Comparison of ENCODE assay signal across 28 cellular contexts in genomic region chr1:2144501-2145090, GRCh38.
"Had no signal": no experiment of that assay in that cellular context is flagged by ENCODE, and none has a peak within 500 bp of the region (broad histone marks: within the 10 kb centered on the region; RNA-seq: fewer than 3 reads in every experiment).

No MANE protein-coding gene starts in this region.

- H3K36me3 Mint-ChIP-seq: activated CD8-positive, alpha-beta memory T cell treated with anti-CD3 and anti-CD28 coated beads, Interleukin-2, amount 10 ng/mL, durations not matched to agents 7 days and 5 days; activated naive CD4-positive, alpha-beta T cell treated with anti-CD3 and anti-CD28 coated beads, Interleukin-2, amount 10 ng/mL, durations not matched to agents 7 days and 5 days; activated naive CD8-positive, alpha-beta T cell had no signal

- DNase-seq: activated CD4-positive, alpha-beta memory T cell treated with anti-CD3 and anti-CD28 coated beads, Interleukin-2, amount 10 ng/mL, durations not matched to agents 7 days and 5 days; activated CD4-positive, alpha-beta T cell treated with anti-CD3 and anti-CD28 coated beads for 1 hour; activated CD4-positive, alpha-beta T cell treated with anti-CD3 and anti-CD28 coated beads for 48 hours; activated CD4-positive, CD25-positive, alpha-beta regulatory T cell; activated CD8-positive, alpha-beta memory T cell treated with anti-CD3 and anti-CD28 coated beads for 24 hours; activated CD8-positive, alpha-beta memory T cell treated with anti-CD3 and anti-CD28 coated beads, Interleukin-2, amount 10 ng/mL, durations not matched to agents 7 days and 5 days; activated CD8-positive, alpha-beta memory T cell treated with anti-CD3 and anti-CD28 coated beads, Interleukin-2, amount 50 U/mL, for 48 hours; activated effector memory CD4-positive, alpha-beta T cell treated with Interleukin-2 at 50 U/mL for 16 hours; activated naive CD4-positive, alpha-beta T cell treated with anti-CD3 and anti-CD28 coated beads, Interleukin-2, amount 10 ng/mL, durations not matched to agents 7 days and 5 days; activated naive CD8-positive, alpha-beta T cell treated with anti-CD3 and anti-CD28 coated beads, Interleukin-2, amount 50 U/mL, for 24 hours; activated T-cell treated with anti-CD3 and anti-CD28 coated beads, Interleukin-2, amount 50 U/mL, for 48 hours; anterior cingulate cortex; Kasumi-1; KG1; MG63; NCI-H1048; NCI-H1105 treated with DMSO at 0.1 percent for 48 hours; NCI-H1436; NCI-H1694 treated with DMSO at 0.1 percent for 48 hours; NCI-H2029; NCI-H345; NCI-H524 treated with DMSO at 0.1 percent for 48 hours; PC-3; Peyer's patch; RPMI8226; T1000; WERI-Rb-1 had no signal

- H3K4me3 ChIP-seq: MG63, Peyer's patch had no signal

- H3K27ac ChIP-seq: Peyer's patch, WERI-Rb-1 had no signal

- H3K9me3 Mint-ChIP-seq: activated CD4-positive, alpha-beta memory T cell treated with anti-CD3 and anti-CD28 coated beads, Interleukin-2, amount 10 ng/mL, durations not matched to agents 7 days and 5 days; activated naive CD4-positive, alpha-beta T cell treated with anti-CD3 and anti-CD28 coated beads, Interleukin-2, amount 10 ng/mL, durations not matched to agents 7 days and 5 days; activated naive CD8-positive, alpha-beta T cell treated with anti-CD3 and anti-CD28 coated beads, Interleukin-2, amount 50 U/mL, for 24 hours had no signal

- H3K9me3 ChIP-seq: MG63, Peyer's patch had no signal

- H3K27ac Mint-ChIP-seq: activated CD4-positive, alpha-beta memory T cell treated with anti-CD3 and anti-CD28 coated beads, Interleukin-2, amount 10 ng/mL, durations not matched to agents 7 days and 5 days; activated CD8-positive, alpha-beta memory T cell treated with anti-CD3 and anti-CD28 coated beads, Interleukin-2, amount 10 ng/mL, durations not matched to agents 7 days and 5 days; activated naive CD4-positive, alpha-beta T cell treated with anti-CD3 and anti-CD28 coated beads, Interleukin-2, amount 10 ng/mL, durations not matched to agents 7 days and 5 days; activated naive CD8-positive, alpha-beta T cell; activated naive CD8-positive, alpha-beta T cell treated with anti-CD3 and anti-CD28 coated beads, Interleukin-2, amount 50 U/mL, for 24 hours had no signal

- H3K27me3 Mint-ChIP-seq: activated CD4-positive, alpha-beta memory T cell treated with anti-CD3 and anti-CD28 coated beads, Interleukin-2, amount 10 ng/mL, durations not matched to agents 7 days and 5 days; activated CD8-positive, alpha-beta memory T cell treated with anti-CD3 and anti-CD28 coated beads, Interleukin-2, amount 10 ng/mL, durations not matched to agents 7 days and 5 days; activated naive CD4-positive, alpha-beta T cell treated with anti-CD3 and anti-CD28 coated beads, Interleukin-2, amount 10 ng/mL, durations not matched to agents 7 days and 5 days; activated naive CD8-positive, alpha-beta T cell; activated naive CD8-positive, alpha-beta T cell treated with anti-CD3 and anti-CD28 coated beads, Interleukin-2, amount 50 U/mL, for 24 hours had no signal

- H3K27me3 ChIP-seq: MG63, Peyer's patch had no signal

- H3K4me3 Mint-ChIP-seq: activated CD4-positive, alpha-beta memory T cell treated with anti-CD3 and anti-CD28 coated beads, Interleukin-2, amount 10 ng/mL, durations not matched to agents 7 days and 5 days; activated CD8-positive, alpha-beta memory T cell treated with anti-CD3 and anti-CD28 coated beads, Interleukin-2, amount 10 ng/mL, durations not matched to agents 7 days and 5 days; activated naive CD4-positive, alpha-beta T cell treated with anti-CD3 and anti-CD28 coated beads, Interleukin-2, amount 10 ng/mL, durations not matched to agents 7 days and 5 days; activated naive CD8-positive, alpha-beta T cell; activated naive CD8-positive, alpha-beta T cell treated with anti-CD3 and anti-CD28 coated beads, Interleukin-2, amount 50 U/mL, for 24 hours had no signal

- H3K36me3 ChIP-seq: MG63 had no signal

- ATAC-seq: activated CD8-positive, alpha-beta memory T cell treated with anti-CD3 and anti-CD28 coated beads, Interleukin-2, amount 10 ng/mL, durations not matched to agents 7 days and 5 days; activated naive CD8-positive, alpha-beta T cell treated with anti-CD3 and anti-CD28 coated beads, Interleukin-2, amount 50 U/mL, for 24 hours; PC-3 had no signal
